Comparison of ENCODE assay signal across 30 cellular contexts in genomic region chr5:180866296-180866695, GRCh38. TPM values are rescaled to one million over a fixed set of nuclear protein-coding genes. Genes with fewer than 3 reads are reported as not detected.
A peak's percentile ranks its signal among the peaks of the same experiment; 100 is the strongest.
DNase-seq lines count a peak whose midpoint lies in the region; ATAC-seq, FAIRE-seq and TF ChIP-seq lines count a peak whose summit lies in the region.
"Had no signal": no experiment of that assay in that cellular context is flagged by ENCODE, and none has a peak within 500 bp of the region (broad histone marks: within the 10 kb centered on the region; RNA-seq: fewer than 3 reads in every experiment).

No MANE protein-coding gene starts in this region.

- ATAC-seq in HCT116 (no peak), pancreas (peak; percentile 7 to 41 (median 22)), Right ventricle myocardium inferior (no peak)
- ATAC-seq: activated CD8-positive, alpha-beta T cell treated with anti-CD3 and anti-CD28 coated beads, Interleukin-2, amount 10 ng/mL, durations not matched to agents 7 days and 5 days; left cardiac atrium; T-helper 17 cell had no signal

- H3K36me3 ChIP-seq in HCT116 (ENCODE audit: control insufficient read depth in 1 of 2, insufficient read depth in 2 of 2, low read length in 2 of 2) (no peaks in the 10 kb centered on the region), duodenal mucosa (ENCODE audit: control insufficient read depth in 1 of 2, insufficient read depth in 2 of 2, low read length in 2 of 2) (no peaks in the 10 kb centered on the region), pancreas (no peaks in the 10 kb centered on the region), tibial nerve (no peaks in the 10 kb centered on the region)
- H3K36me3 ChIP-seq: ascending aorta, esophagus squamous epithelium, HAP-1, stomach, tibial artery had no signal

- no peak overlapping the region for H3K27ac ChIP-seq in HCT116 (ENCODE audit: low read depth, low read length)
- peak overlapping the region; percentile 24 for H3K27ac ChIP-seq in duodenal mucosa (ENCODE audit: low read depth, low read length)
- H3K27ac ChIP-seq in pancreas, result peak overlapping the region in 1 of 4 donors; percentile 58
- H3K27ac ChIP-seq in tibial nerve, result no peak overlapping the region
- H3K27ac ChIP-seq: ascending aorta, esophagus squamous epithelium, RWPE1, tibial artery had no signal

- intact Hi-C loops in HCT116 (cut with micrococcal nuclease), result loop anchor here (5.0 kb wide), 2 partner anchors 69 to 161 kb away; no protein-coding TSS in a partner anchor
- intact Hi-C loops in pancreas (cut with DNase I), result loop anchor here in 1 of 3 donors (10.0 kb wide), 1 partner anchor 289 kb away; no protein-coding TSS in a partner anchor
- intact Hi-C loops in Right ventricle myocardium inferior (cut with DNase I), result loop anchor here (5.0 to 10.0 kb wide), 2 partner anchors 186 to 289 kb away; no protein-coding TSS in a partner anchor

- H3K27me3 ChIP-seq in HCT116 (ENCODE audit: insufficient read depth, low read length) (no peaks in the 10 kb centered on the region), duodenal mucosa (ENCODE audit: control insufficient read depth in 1 of 2, insufficient read depth in 2 of 2, low read length in 2 of 2) (no peaks in the 10 kb centered on the region), pancreas (no peaks in the 10 kb centered on the region), tibial nerve (no peaks in the 10 kb centered on the region)
- H3K27me3 ChIP-seq: ascending aorta, esophagus squamous epithelium, stomach, tibial artery had no signal

- no TSS peak for BruUV-seq in HCT116 (replicated peaks; lab: Mats Ljungman, UMichigan)

- FAIRE-seq in pancreas (lab: Jason Lieb, UNC), result peak; percentile 89
- FAIRE-seq: frontal cortex had no signal

- no peaks in the 10 kb centered on the region for H3K9me3 ChIP-seq in HCT116 (ENCODE audit: control insufficient read depth in 1 of 2, insufficient read depth in 1 of 2, low read depth in 1 of 2, low read length in 2 of 2)
- no peaks in the 10 kb centered on the region for H3K9me3 ChIP-seq in duodenal mucosa (ENCODE audit: control insufficient read depth in 1 of 2, low read length in 2 of 2)
- no peaks in the 10 kb centered on the region for H3K9me3 ChIP-seq in pancreas
- H3K9me3 ChIP-seq in tibial nerve, result no peaks in the 10 kb centered on the region
- H3K9me3 ChIP-seq: ascending aorta, Caco-2, esophagus squamous epithelium, HAP-1, SK-N-SH, stomach, tibial artery had no signal

- H2AFZ ChIP-seq in HCT116 (ENCODE audit: low read depth, low read length, poor library complexity, severe bottlenecking), result peak overlapping the region; percentile 33

- H3K4me1 ChIP-seq in HCT116 (ENCODE audit: control insufficient read depth in 1 of 2, insufficient read depth in 2 of 2, low read length in 2 of 2), result peaks cover 0 to 12% of the 10 kb centered on the region in 2 experiments; a peak in 2 of 4 replicates
- H3K4me1 ChIP-seq in duodenal mucosa (ENCODE audit: control insufficient read depth in 1 of 2, insufficient read depth in 2 of 2, low read length in 2 of 2), result peaks cover 16% of the 10 kb centered on the region in 2 donors
- H3K4me1 ChIP-seq in pancreas, result peaks cover 0 to 14% (median 9%) of the 10 kb centered on the region in 3 donors
- H3K4me1 ChIP-seq in tibial nerve, result peaks cover 0 to 20% (median 0%) of the 10 kb centered on the region in 4 donors

- TF ChIP-seq EP300 in tibial nerve (IDR thresholded peaks at IDR 0.05), result no peak

- TF ChIP-seq POLR2A in HCT116 (IDR thresholded peaks at IDR 0.05; ENCODE audit: borderline replicate concordance, extremely low read depth, insufficient read depth, insufficient read length) (no peak), tibial nerve (IDR thresholded peaks at IDR 0.05) (no peak)

- CTCF ChIA-PET in HCT116 (lab: Charles Lee), result no interaction called here

- TF ChIP-seq RAD21 in HCT116 (IDR thresholded peaks at IDR 0.05; ENCODE audit: low read depth), result no peak

- H4K20me1 ChIP-seq in HCT116 (ENCODE audit: insufficient read depth), result no peaks in the 10 kb centered on the region

- H3K9ac ChIP-seq in HCT116 (ENCODE audit: low read length) (no peak overlapping the region), duodenal mucosa (ENCODE audit: low read depth in 1 of 2, low read length in 2 of 2) (no peak overlapping the region)
- H3K9ac ChIP-seq: SK-N-SH had no signal

- TF ChIP-seq CTCF in HCT116 (IDR thresholded peaks at IDR 0.05 in 2 of 3, conservative IDR thresholded peaks at IDR 0.05 in 1 of 3; ENCODE audit: borderline replicate concordance in 1 of 3, insufficient read depth in 1 of 3, low read depth in 2 of 3, low read length in 2 of 3) (no peak), pancreas (IDR thresholded peaks at IDR 0.05) (no peak), tibial nerve (IDR thresholded peaks at IDR 0.05) (no peak)

- RAD21 ChIA-PET in HCT116 (lab: Charles Lee; ENCODE audit: low non-redundant PET in 1 of 2, low total read pairs in 2 of 2, uncharacterized antibody in 2 of 2, unreplicated experiment in 2 of 2), result no interaction called here

- POLR2A ChIA-PET in HCT116 (lab: Charles Lee), result no interaction called here

- H3K4me3 ChIP-seq in HCT116 (replicated peaks in 1 of 2; ENCODE audit: low read depth in 1 of 2, low read length in 2 of 2), result no peak overlapping the region
- peak overlapping the region in 1 of 2 donors; percentile 21 for H3K4me3 ChIP-seq in duodenal mucosa (ENCODE audit: low read depth in 1 of 2, low read length in 2 of 2)
- no peak overlapping the region for H3K4me3 ChIP-seq in pancreas
- no peak overlapping the region for H3K4me3 ChIP-seq in tibial nerve
- H3K4me3 ChIP-seq: ascending aorta, esophagus squamous epithelium, HAP-1, smooth muscle cell, stomach, tibial artery had no signal

- H3K4me2 ChIP-seq in HCT116 (ENCODE audit: low read length), result no peak overlapping the region
- H3K4me2 ChIP-seq: SK-N-SH, smooth muscle cell had no signal

- H3K79me2 ChIP-seq in HCT116 (ENCODE audit: insufficient read depth, low read length), result no peaks in the 10 kb centered on the region

- 11 to 17% methylated on average over 3 of the region's 3 CpGs for WGBS in pancreas, 2 donors
- WGBS in tibial nerve, 2 donors, result 60 to 64% methylated on average over 3 of the region's 3 CpGs

- no peak for DNase-seq in HCT116 (ENCODE audit: low read depth, low spot score)
- DNase-seq in NCI-H2171 (lab: John Stamatoyannopoulos, UW), result peak; percentile 2
- DNase-seq in pancreas, result no peak
- no peak for DNase-seq in Right ventricle myocardium inferior (ENCODE audit: missing footprints)
- no peak for DNase-seq in D341Med (ENCODE audit: low spot score)
- no peak for DNase-seq in KG1 (lab: John Stamatoyannopoulos, UW)
- DNase-seq in tibial nerve (ENCODE audit: low spot score in 2 of 2), result no peak
- DNase-seq: activated CD4-positive, alpha-beta T cell treated with anti-CD3 and anti-CD28 coated beads for 1 hour; activated CD8-positive, alpha-beta T cell treated with anti-CD3 and anti-CD28 coated beads, Interleukin-2, amount 10 ng/mL, durations not matched to agents 7 days and 5 days; C1 segment of cervical spinal cord; Caco-2; esophagus squamous epithelium; Kasumi-1; left cardiac atrium; NCI-H187; NCI-H2227 treated with DMSO at 0.1 percent for 48 hours; NCI-H748 treated with DMSO at 0.1 percent for 48 hours; nucleus accumbens; SK-N-SH; stimulated activated CD4-positive, alpha-beta T cell treated with anti-CD3 and anti-CD28 coated beads, Interleukin-1b, Interleukin-23, amount 100 ng/mL, for 48 hours; stomach; T-helper 17 cell; tibial artery had no signal

- no peaks in the 10 kb centered on the region for H3K9me2 ChIP-seq in HCT116 (ENCODE audit: insufficient read depth)
- H3K9me2 ChIP-seq: SK-N-SH had no signal

TF ChIP-seq in HCT116, 20 proteins besides CTCF, POLR2A, EP300 and RAD21:
- TF ChIP-seq SIN3A (IDR thresholded peaks at IDR 0.05; ENCODE audit: low read depth), result no peak
- TF ChIP-seq ZFX (IDR thresholded peaks at IDR 0.05), result no peak
- no peak for TF ChIP-seq SRF (IDR thresholded peaks at IDR 0.05; ENCODE audit: low read depth)

RNA-seq across cellular contexts. Expression of gene ZFP62, which starts 5.2 kb away (rescaled TPM):
- total RNA-seq in HCT116 (2021; ENCODE audit: unreplicated experiment) (30.7 TPM), pancreas (10 to 100 TPM; 10.4 to 23.9 (median 13.0) TPM), Right ventricle myocardium inferior (14.7 TPM), tibial nerve (10 to 100 TPM; 17.0 to 35.1 (median 25.3) TPM)
- polyA plus RNA-seq in HCT116 (2012), result 15.9 and 20.4 TPM in 2 replicates
- polyA plus RNA-seq in pancreas, result 10 to 100 TPM; 15.1 to 18.2 TPM

RNA-seq across cellular contexts. Expression of gene BTNL8, which starts 32.7 kb away (rescaled TPM):
- total RNA-seq in HCT116 (2021; ENCODE audit: unreplicated experiment) (not detected), pancreas (1 to 10 TPM in 1 of 6 donors, under 1 TPM in 3, not detected in 2; 0.23 to 1.5 (median 0.45) TPM), Right ventricle myocardium inferior (0.41 TPM), tibial nerve (not detected)
- polyA plus RNA-seq in HCT116 (2012), result not detected in 2 replicates
- under 1 TPM; 0.31 to 0.49 TPM for polyA plus RNA-seq in pancreas
- total RNA-seq: activated CD8-positive, alpha-beta T cell treated with anti-CD3 and anti-CD28 coated beads, Interleukin-2, amount 10 ng/mL, durations not matched to agents 7 days and 5 days; ascending aorta; Daoy; frontal cortex; smooth muscle cell; T-helper 17 cell had no signal
- polyA plus RNA-seq: SK-N-SH, smooth muscle cell had no signal

Comparison
In these comparisons a context has a peak if more than half of its experiments do, and no peak if none do; other contexts are left out.
1. ATAC-seq: peak in pancreas (4 of 4); none in HCT116 (single experiment) and Right ventricle myocardium inferior (single experiment).